1 cellular context compared by ENCODE assay signal in genomic region chr2:18332477-18332876, GRCh38.
TF ChIP-seq lines count a peak whose summit lies in the region.

No MANE protein-coding gene starts in this region.

TF ChIP-seq in HepG2, 621 proteins besides CTCF, POLR2A, EP300 and RAD21 (continued from another document):
- no peak for TF ChIP-seq GRHL1 (CRISPR knock-in tag; conservative IDR thresholded peaks at IDR 0.05)
TF ChIP-seq in HepG2: peak in this region for 0.
